19 cellular contexts compared by ENCODE assay signal in genomic region chr15:22915866-22916515, GRCh38.
DNase-seq lines count a peak whose midpoint lies in the region; ATAC-seq and TF ChIP-seq lines count a peak whose summit lies in the region.
"Had no signal": no experiment of that assay in that cellular context is flagged by ENCODE, and none has a peak within 500 bp of the region (broad histone marks: within the 10 kb centered on the region; RNA-seq: fewer than 3 reads in every experiment).

No MANE protein-coding gene starts in this region.

- BruUV-seq in HCT116 (replicated peaks; lab: Mats Ljungman, UMichigan): no TSS peak

- 0 out of 2 replicates have a peak overlapping the region, but pooled peaks have one; percentile 17 for H3K4me2 ChIP-seq in HCT116 (ENCODE audit: low read length)
- H3K4me2 ChIP-seq: KMS-11, PC-9 had no signal

- H3K79me2 ChIP-seq in HCT116 (ENCODE audit: insufficient read depth, low read length): no peaks in the 10 kb centered on the region

- H4K20me1 ChIP-seq in HCT116 (ENCODE audit: insufficient read depth): no peaks in the 10 kb centered on the region

- RAD21 ChIA-PET in HCT116 (lab: Charles Lee; ENCODE audit: low non-redundant PET in 1 of 2, low total read pairs in 2 of 2, uncharacterized antibody in 2 of 2, unreplicated experiment in 2 of 2): no interaction called here

- no peak for ATAC-seq in HCT116
- no peak for ATAC-seq in activated CD4-positive, alpha-beta T cell treated with anti-CD3 and anti-CD28 coated beads for 36 hours
- no peak for ATAC-seq in HG02840 (IDR thresholded peaks at IDR 0.05; ENCODE audit: low FRiP score, unreplicated experiment)
- ATAC-seq: CD8-positive, alpha-beta T cell had no signal

- H3K4me3 ChIP-seq in HCT116 (replicated peaks in 1 of 2; ENCODE audit: low read depth in 1 of 2, low read length in 2 of 2): no peak overlapping the region
- no peak overlapping the region for H3K4me3 ChIP-seq in endodermal cell (ENCODE audit: low read length)
- H3K4me3 ChIP-seq: BLaER1 treated with 17β-estradiol and CSF1 and Interleukin-3, amounts not matched to agents 10 nM and 100 nM; PC-9 had no signal

- H3K9me3 Mint-ChIP-seq in endothelial cell (ENCODE audit: unreplicated experiment) (no peaks in the 10 kb centered on the region), endodermal cell (no peaks in the 10 kb centered on the region)
- no peaks in the 10 kb centered on the region for H3K9me3 Mint-ChIP-seq in activated CD4-positive, alpha-beta T cell treated with anti-CD3 and anti-CD28 coated beads for 36 hours (ENCODE audit: low read depth)
- H3K9me3 Mint-ChIP-seq: CD8-positive, alpha-beta T cell; HFFc6 had no signal

- 95 to 96% methylated on average over 13 to 25 of the region's 25 CpGs for WGBS in endodermal cell (ENCODE audit: insufficient coverage in 1 of 2, insufficient read length in 1 of 2), 2 experiments

- H3K4me3 Mint-ChIP-seq in endothelial cell (ENCODE audit: unreplicated experiment): peak overlapping the region; percentile 58
- no peak overlapping the region for H3K4me3 Mint-ChIP-seq in activated CD4-positive, alpha-beta T cell treated with anti-CD3 and anti-CD28 coated beads for 36 hours
- no peak overlapping the region for H3K4me3 Mint-ChIP-seq in endodermal cell
- H3K4me3 Mint-ChIP-seq: CD8-positive, alpha-beta T cell; HFFc6 had no signal

- POLR2A ChIA-PET in HCT116 (lab: Charles Lee): no interaction called here
- POLR2A ChIA-PET in activated CD4-positive, alpha-beta T cell treated with anti-CD3 and anti-CD28 coated beads for 36 hours (lab: Charles Lee): no interaction called here

- H3K27ac Mint-ChIP-seq in endothelial cell (ENCODE audit: unreplicated experiment) (no peak overlapping the region), endodermal cell (no peak overlapping the region)
- H3K27ac Mint-ChIP-seq in activated CD4-positive, alpha-beta T cell treated with anti-CD3 and anti-CD28 coated beads for 36 hours: no peak overlapping the region
- H3K27ac Mint-ChIP-seq: CD8-positive, alpha-beta T cell; HFFc6 had no signal

- H3K36me3 Mint-ChIP-seq in endothelial cell (ENCODE audit: low read depth, unreplicated experiment) (peaks cover 44% of the 10 kb centered on the region), endodermal cell (ENCODE audit: low read depth) (peaks cover 73% of the 10 kb centered on the region)
- peaks cover 2% of the 10 kb centered on the region for H3K36me3 Mint-ChIP-seq in activated CD4-positive, alpha-beta T cell treated with anti-CD3 and anti-CD28 coated beads for 36 hours (ENCODE audit: low read depth)
- H3K36me3 Mint-ChIP-seq: CD8-positive, alpha-beta T cell had no signal

- H3K36me3 ChIP-seq in HCT116 (ENCODE audit: control insufficient read depth in 1 of 2, insufficient read depth in 2 of 2, low read length in 2 of 2) (peaks cover 8 to 25% of the 10 kb centered on the region in 2 experiments; a peak in 3 of 4 replicates), endodermal cell (ENCODE audit: control insufficient read depth, insufficient read depth, low read length) (peaks cover 59% of the 10 kb centered on the region)

- H3K4me1 Mint-ChIP-seq in endothelial cell (ENCODE audit: unreplicated experiment): no peaks in the 10 kb centered on the region
- H3K4me1 Mint-ChIP-seq in activated CD4-positive, alpha-beta T cell treated with anti-CD3 and anti-CD28 coated beads for 36 hours: no peaks in the 10 kb centered on the region
- no peaks in the 10 kb centered on the region for H3K4me1 Mint-ChIP-seq in endodermal cell

- no peaks in the 10 kb centered on the region for H3K9me2 ChIP-seq in HCT116 (ENCODE audit: insufficient read depth)

- H2AFZ ChIP-seq in HCT116 (ENCODE audit: low read depth, low read length, poor library complexity, severe bottlenecking): no peak overlapping the region
- H2AFZ ChIP-seq: PC-9 had no signal

- TF ChIP-seq RAD21 in HCT116 (IDR thresholded peaks at IDR 0.05; ENCODE audit: low read depth): no peak

- H3K9ac ChIP-seq in HCT116 (ENCODE audit: low read length) (no peak overlapping the region), endodermal cell (ENCODE audit: extremely low read depth, low read length, poor library complexity, severe bottlenecking) (no peak overlapping the region)
- H3K9ac ChIP-seq: KMS-11 had no signal

- intact Hi-C loops in HCT116 (cut with micrococcal nuclease): no loop called here
- intact Hi-C loops in activated CD4-positive, alpha-beta T cell treated with anti-CD3 and anti-CD28 coated beads for 36 hours (cut with DNase I, micrococcal nuclease): no loop called here

- no peaks in the 10 kb centered on the region for H3K9me3 ChIP-seq in HCT116 (ENCODE audit: control insufficient read depth in 1 of 2, insufficient read depth in 1 of 2, low read depth in 1 of 2, low read length in 2 of 2)
- no peaks in the 10 kb centered on the region for H3K9me3 ChIP-seq in endodermal cell (ENCODE audit: control insufficient read depth, low read length)

- H3K27me3 Mint-ChIP-seq in endothelial cell (ENCODE audit: unreplicated experiment): no peaks in the 10 kb centered on the region
- H3K27me3 Mint-ChIP-seq in activated CD4-positive, alpha-beta T cell treated with anti-CD3 and anti-CD28 coated beads for 36 hours: no peaks in the 10 kb centered on the region
- no peaks in the 10 kb centered on the region for H3K27me3 Mint-ChIP-seq in endodermal cell (ENCODE audit: insufficient read depth)

- TF ChIP-seq CTCF in HCT116 (IDR thresholded peaks at IDR 0.05 in 2 of 3, conservative IDR thresholded peaks at IDR 0.05 in 1 of 3; ENCODE audit: borderline replicate concordance in 1 of 3, insufficient read depth in 1 of 3, low read depth in 2 of 3, low read length in 2 of 3) (no peak), endothelial cell (IDR thresholded peaks at IDR 0.05; ENCODE audit: unreplicated experiment) (no peak), endodermal cell (conservative IDR thresholded peaks at IDR 0.05) (no peak)

- H3K27me3 ChIP-seq in HCT116 (ENCODE audit: insufficient read depth, low read length): no peaks in the 10 kb centered on the region
- no peaks in the 10 kb centered on the region for H3K27me3 ChIP-seq in endodermal cell (ENCODE audit: control insufficient read depth, insufficient read depth, low read length, poor library complexity, severe bottlenecking)
- H3K27me3 ChIP-seq: BLaER1 treated with 17β-estradiol and CSF1 and Interleukin-3, amounts not matched to agents 10 nM and 100 nM had no signal

- TF ChIP-seq POLR2A in HCT116 (IDR thresholded peaks at IDR 0.05; ENCODE audit: borderline replicate concordance, extremely low read depth, insufficient read depth, insufficient read length): no peak

- H3K4me1 ChIP-seq in HCT116 (ENCODE audit: control insufficient read depth in 1 of 2, insufficient read depth in 2 of 2, low read length in 2 of 2): peaks cover 15 to 46% of the 10 kb centered on the region in 2 experiments
- no peaks in the 10 kb centered on the region for H3K4me1 ChIP-seq in endodermal cell (ENCODE audit: control insufficient read depth, insufficient read depth, low read length)

- DNase-seq in A172 (ENCODE audit: low spot score): peak; percentile 63
- no peak for DNase-seq in HCT116 (ENCODE audit: low read depth, low spot score)
- DNase-seq in endothelial cell (ENCODE audit: low spot score): no peak
- DNase-seq in myocyte (ENCODE audit: low read depth): peak; percentile 6
- DNase-seq in activated CD4-positive, alpha-beta T cell treated with anti-CD3 and anti-CD28 coated beads for 36 hours: no peak
- no peak for DNase-seq in NCI-H2081 treated with DMSO at 0.1 percent for 48 hours (lab: John Stamatoyannopoulos, UW)
- DNase-seq in endodermal cell: no peak
- DNase-seq: CD8-positive, alpha-beta T cell; DMS79; HFFc6; NCI-H1417; NCI-H187; NCI-H226; NCI-H524; PC-9 had no signal

- H3K27ac ChIP-seq in HCT116 (ENCODE audit: low read depth, low read length) (no peak overlapping the region), endodermal cell (ENCODE audit: low read depth, low read length) (no peak overlapping the region)
- H3K27ac ChIP-seq: HL-60, KMS-11, PC-9 had no signal

- CTCF ChIA-PET in HCT116 (lab: Charles Lee): no interaction called here
- CTCF ChIA-PET in activated CD4-positive, alpha-beta T cell treated with anti-CD3 and anti-CD28 coated beads for 36 hours (lab: Charles Lee): no interaction called here

TF ChIP-seq in HCT116, 20 proteins besides CTCF, POLR2A, EP300 and RAD21 (continues in another document):
- TF ChIP-seq CEBPB (IDR thresholded peaks at IDR 0.05; ENCODE audit: low read depth) (no peak), SIN3A (IDR thresholded peaks at IDR 0.05; ENCODE audit: low read depth) (no peak), EGR1 (IDR thresholded peaks at IDR 0.05; ENCODE audit: low read depth) (no peak), ZBTB33 (IDR thresholded peaks at IDR 0.05; ENCODE audit: extremely low read depth, insufficient replicate concordance, low read length) (no peak), YY1 (IDR thresholded peaks at IDR 0.05; ENCODE audit: extremely low read depth, insufficient replicate concordance, low read depth, low read length) (no peak), CBX3 (IDR thresholded peaks at IDR 0.05; ENCODE audit: low read depth) (no peak), FOSL1 (IDR thresholded peaks at IDR 0.05; ENCODE audit: low read depth) (no peak)

Comparison
In these comparisons a context has a peak if more than half of its experiments do, and no peak if none do; other contexts are left out.
1. DNase-seq: peak in A172 (single experiment) and myocyte (single experiment); none in HCT116 (single experiment), endothelial cell (single experiment), activated CD4-positive, alpha-beta T cell treated with anti-CD3 and anti-CD28 coated beads for 36 hours (single experiment), NCI-H2081 treated with DMSO at 0.1 percent for 48 hours (single experiment) and endodermal cell (single experiment).